1 cellular context compared by ENCODE assay signal in genomic region chr4:188534917-188535316, GRCh38.
A peak's percentile ranks its signal among the peaks of the same experiment; 100 is the strongest.
TF ChIP-seq lines count a peak whose summit lies in the region.

No MANE protein-coding gene starts in this region.

TF ChIP-seq in HepG2, 621 proteins besides CTCF, POLR2A, EP300 and RAD21 (continued from another document and continues in another):
- peak; percentile 32; the same call in 1 of the 2 replicates for TF ChIP-seq SKIL (CRISPR knock-in tag; IDR thresholded peaks at IDR 0.05; ENCODE audit: borderline replicate concordance)
- no peak for TF ChIP-seq ZNF530 (CRISPR knock-in tag; IDR thresholded peaks at IDR 0.05; ENCODE audit: low read depth)
- TF ChIP-seq, protein P1, sequence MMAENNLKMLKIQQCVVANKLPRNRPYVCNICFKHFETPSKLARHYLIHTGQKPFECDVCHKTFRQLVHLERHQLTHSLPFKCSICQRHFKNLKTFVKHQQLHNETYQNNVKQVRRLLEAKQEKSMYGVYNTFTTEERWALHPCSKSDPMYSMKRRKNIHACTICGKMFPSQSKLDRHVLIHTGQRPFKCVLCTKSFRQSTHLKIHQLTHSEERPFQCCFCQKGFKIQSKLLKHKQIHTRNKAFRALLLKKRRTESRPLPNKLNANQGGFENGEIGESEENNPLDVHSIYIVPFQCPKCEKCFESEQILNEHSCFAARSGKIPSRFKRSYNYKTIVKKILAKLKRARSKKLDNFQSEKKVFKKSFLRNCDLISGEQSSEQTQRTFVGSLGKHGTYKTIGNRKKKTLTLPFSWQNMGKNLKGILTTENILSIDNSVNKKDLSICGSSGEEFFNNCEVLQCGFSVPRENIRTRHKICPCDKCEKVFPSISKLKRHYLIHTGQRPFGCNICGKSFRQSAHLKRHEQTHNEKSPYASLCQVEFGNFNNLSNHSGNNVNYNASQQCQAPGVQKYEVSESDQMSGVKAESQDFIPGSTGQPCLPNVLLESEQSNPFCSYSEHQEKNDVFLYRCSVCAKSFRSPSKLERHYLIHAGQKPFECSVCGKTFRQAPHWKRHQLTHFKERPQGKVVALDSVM (CRISPR knock-in tag; IDR thresholded peaks at IDR 0.05): no peak
- TF ChIP-seq AGO2 (optimal IDR thresholded peaks at IDR 0.05; ENCODE audit: low read depth, low read length): no peak
- TF ChIP-seq, protein P2, sequence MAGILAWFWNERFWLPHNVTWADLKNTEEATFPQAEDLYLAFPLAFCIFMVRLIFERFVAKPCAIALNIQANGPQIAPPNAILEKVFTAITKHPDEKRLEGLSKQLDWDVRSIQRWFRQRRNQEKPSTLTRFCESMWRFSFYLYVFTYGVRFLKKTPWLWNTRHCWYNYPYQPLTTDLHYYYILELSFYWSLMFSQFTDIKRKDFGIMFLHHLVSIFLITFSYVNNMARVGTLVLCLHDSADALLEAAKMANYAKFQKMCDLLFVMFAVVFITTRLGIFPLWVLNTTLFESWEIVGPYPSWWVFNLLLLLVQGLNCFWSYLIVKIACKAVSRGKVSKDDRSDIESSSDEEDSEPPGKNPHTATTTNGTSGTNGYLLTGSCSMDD (CRISPR knock-in tag; IDR thresholded peaks at IDR 0.05): no peak
- TF ChIP-seq ZNF12 (CRISPR knock-in tag; IDR thresholded peaks at IDR 0.05): no peak
- TF ChIP-seq TGIF2 (CRISPR knock-in tag; IDR thresholded peaks at IDR 0.05): no peak
- TF ChIP-seq ZFP37 (CRISPR knock-in tag; IDR thresholded peaks at IDR 0.05; ENCODE audit: borderline replicate concordance): no peak
- no peak for TF ChIP-seq ZNF460 (CRISPR knock-in tag; IDR thresholded peaks at IDR 0.05; ENCODE audit: borderline replicate concordance)
- TF ChIP-seq ZNF101 (CRISPR knock-in tag; IDR thresholded peaks at IDR 0.05; ENCODE audit: borderline replicate concordance, low read depth): no peak
- no peak for TF ChIP-seq ZFP41 (CRISPR knock-in tag; IDR thresholded peaks at IDR 0.05; ENCODE audit: borderline replicate concordance)
- TF ChIP-seq, protein P3, sequence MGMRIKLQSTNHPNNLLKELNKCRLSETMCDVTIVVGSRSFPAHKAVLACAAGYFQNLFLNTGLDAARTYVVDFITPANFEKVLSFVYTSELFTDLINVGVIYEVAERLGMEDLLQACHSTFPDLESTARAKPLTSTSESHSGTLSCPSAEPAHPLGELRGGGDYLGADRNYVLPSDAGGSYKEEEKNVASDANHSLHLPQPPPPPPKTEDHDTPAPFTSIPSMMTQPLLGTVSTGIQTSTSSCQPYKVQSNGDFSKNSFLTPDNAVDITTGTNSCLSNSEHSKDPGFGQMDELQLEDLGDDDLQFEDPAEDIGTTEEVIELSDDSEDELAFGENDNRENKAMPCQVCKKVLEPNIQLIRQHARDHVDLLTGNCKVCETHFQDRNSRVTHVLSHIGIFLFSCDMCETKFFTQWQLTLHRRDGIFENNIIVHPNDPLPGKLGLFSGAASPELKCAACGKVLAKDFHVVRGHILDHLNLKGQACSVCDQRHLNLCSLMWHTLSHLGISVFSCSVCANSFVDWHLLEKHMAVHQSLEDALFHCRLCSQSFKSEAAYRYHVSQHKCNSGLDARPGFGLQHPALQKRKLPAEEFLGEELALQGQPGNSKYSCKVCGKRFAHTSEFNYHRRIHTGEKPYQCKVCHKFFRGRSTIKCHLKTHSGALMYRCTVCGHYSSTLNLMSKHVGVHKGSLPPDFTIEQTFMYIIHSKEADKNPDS (CRISPR knock-in tag; IDR thresholded peaks at IDR 0.05): no peak
- no peak for TF ChIP-seq ZNF773 (CRISPR knock-in tag; IDR thresholded peaks at IDR 0.05; ENCODE audit: borderline replicate concordance)
- no peak for TF ChIP-seq KLF15 (CRISPR knock-in tag; IDR thresholded peaks at IDR 0.05; ENCODE audit: borderline replicate concordance)
- no peak for TF ChIP-seq ATAD3A (CRISPR knock-in tag; IDR thresholded peaks at IDR 0.05)
- no peak for TF ChIP-seq HNRNPLL (IDR thresholded peaks at IDR 0.05; ENCODE audit: low read depth, low read length, poor library complexity, severe bottlenecking)
- no peak for TF ChIP-seq ZNF790 (CRISPR knock-in tag; IDR thresholded peaks at IDR 0.05; ENCODE audit: borderline replicate concordance)
- peak; percentile 73; the same call in 1 of the 2 replicates for TF ChIP-seq HMG20A (CRISPR knock-in tag; IDR thresholded peaks at IDR 0.05; ENCODE audit: borderline replicate concordance)
- no peak for TF ChIP-seq ERF (CRISPR knock-in tag; IDR thresholded peaks at IDR 0.05)
- TF ChIP-seq, protein P4, sequence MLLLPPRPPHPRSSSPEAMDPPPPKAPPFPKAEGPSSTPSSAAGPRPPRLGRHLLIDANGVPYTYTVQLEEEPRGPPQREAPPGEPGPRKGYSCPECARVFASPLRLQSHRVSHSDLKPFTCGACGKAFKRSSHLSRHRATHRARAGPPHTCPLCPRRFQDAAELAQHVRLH (CRISPR knock-in tag; IDR thresholded peaks at IDR 0.05; ENCODE audit: borderline replicate concordance, low read depth): no peak
- no peak for TF ChIP-seq ARNT2 (CRISPR knock-in tag; IDR thresholded peaks at IDR 0.05; ENCODE audit: low read depth)
- TF ChIP-seq CBX2 (IDR thresholded peaks at IDR 0.05; ENCODE audit: low read depth, low read length): no peak
- TF ChIP-seq CBX2 (CRISPR knock-in tag; IDR thresholded peaks at IDR 0.05; ENCODE audit: low read depth): no peak
- no peak for TF ChIP-seq ZNF280D (CRISPR knock-in tag; IDR thresholded peaks at IDR 0.05)
- no peak for TF ChIP-seq ZNF644 (CRISPR knock-in tag; IDR thresholded peaks at IDR 0.05; ENCODE audit: low read depth)
- no peak for TF ChIP-seq ZNF317 (CRISPR knock-in tag; IDR thresholded peaks at IDR 0.05)
- TF ChIP-seq MLX (CRISPR knock-in tag; IDR thresholded peaks at IDR 0.05): peak; percentile 39; the same call in 1 of the 2 replicates
- TF ChIP-seq PAF1 (CRISPR knock-in tag; IDR thresholded peaks at IDR 0.05): no peak
- peak; percentile 41; the same call in 1 of the 2 replicates for TF ChIP-seq NFIC (IDR thresholded peaks at IDR 0.05; ENCODE audit: low read length)
- no peak for TF ChIP-seq TIGD3 (CRISPR knock-in tag; IDR thresholded peaks at IDR 0.05; ENCODE audit: borderline replicate concordance)
- TF ChIP-seq NFATC3 (CRISPR knock-in tag; IDR thresholded peaks at IDR 0.05): no peak
- TF ChIP-seq ZSCAN21 (CRISPR knock-in tag; IDR thresholded peaks at IDR 0.05; ENCODE audit: borderline replicate concordance): no peak
- no peak for TF ChIP-seq WIZ (CRISPR knock-in tag; IDR thresholded peaks at IDR 0.05)
- TF ChIP-seq, protein P5, sequence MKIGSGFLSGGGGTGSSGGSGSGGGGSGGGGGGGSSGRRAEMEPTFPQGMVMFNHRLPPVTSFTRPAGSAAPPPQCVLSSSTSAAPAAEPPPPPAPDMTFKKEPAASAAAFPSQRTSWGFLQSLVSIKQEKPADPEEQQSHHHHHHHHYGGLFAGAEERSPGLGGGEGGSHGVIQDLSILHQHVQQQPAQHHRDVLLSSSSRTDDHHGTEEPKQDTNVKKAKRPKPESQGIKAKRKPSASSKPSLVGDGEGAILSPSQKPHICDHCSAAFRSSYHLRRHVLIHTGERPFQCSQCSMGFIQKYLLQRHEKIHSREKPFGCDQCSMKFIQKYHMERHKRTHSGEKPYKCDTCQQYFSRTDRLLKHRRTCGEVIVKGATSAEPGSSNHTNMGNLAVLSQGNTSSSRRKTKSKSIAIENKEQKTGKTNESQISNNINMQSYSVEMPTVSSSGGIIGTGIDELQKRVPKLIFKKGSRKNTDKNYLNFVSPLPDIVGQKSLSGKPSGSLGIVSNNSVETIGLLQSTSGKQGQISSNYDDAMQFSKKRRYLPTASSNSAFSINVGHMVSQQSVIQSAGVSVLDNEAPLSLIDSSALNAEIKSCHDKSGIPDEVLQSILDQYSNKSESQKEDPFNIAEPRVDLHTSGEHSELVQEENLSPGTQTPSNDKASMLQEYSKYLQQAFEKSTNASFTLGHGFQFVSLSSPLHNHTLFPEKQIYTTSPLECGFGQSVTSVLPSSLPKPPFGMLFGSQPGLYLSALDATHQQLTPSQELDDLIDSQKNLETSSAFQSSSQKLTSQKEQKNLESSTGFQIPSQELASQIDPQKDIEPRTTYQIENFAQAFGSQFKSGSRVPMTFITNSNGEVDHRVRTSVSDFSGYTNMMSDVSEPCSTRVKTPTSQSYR (CRISPR knock-in tag; IDR thresholded peaks at IDR 0.05; ENCODE audit: borderline replicate concordance): no peak
- peak; percentile 62 for TF ChIP-seq HNF4A (CRISPR knock-in tag; IDR thresholded peaks at IDR 0.05)
- TF ChIP-seq PAWR (CRISPR knock-in tag; IDR thresholded peaks at IDR 0.05; ENCODE audit: borderline replicate concordance): no peak
- TF ChIP-seq FOXK1 (CRISPR knock-in tag; IDR thresholded peaks at IDR 0.05; ENCODE audit: borderline replicate concordance, low read depth): 0 out of 2 replicates have a peak, but pooled peaks have one; percentile 36
- no peak for TF ChIP-seq ARHGAP35 (CRISPR knock-in tag; IDR thresholded peaks at IDR 0.05; ENCODE audit: borderline replicate concordance)
- no peak for TF ChIP-seq ZNF230 (CRISPR knock-in tag; IDR thresholded peaks at IDR 0.05)
- no peak for TF ChIP-seq ZEB1 (IDR thresholded peaks at IDR 0.05; ENCODE audit: insufficient replicate concordance, low read depth)
- no peak for TF ChIP-seq PCBP2 (optimal IDR thresholded peaks at IDR 0.05; ENCODE audit: low read depth, low read length, poor library complexity, severe bottlenecking)
- no peak for TF ChIP-seq EED (CRISPR knock-in tag; IDR thresholded peaks at IDR 0.05)
- no peak for TF ChIP-seq THAP9 (CRISPR knock-in tag; IDR thresholded peaks at IDR 0.05; ENCODE audit: borderline replicate concordance)
- TF ChIP-seq ZNF777 (CRISPR knock-in tag; IDR thresholded peaks at IDR 0.05): no peak
- no peak for TF ChIP-seq KLF11 (CRISPR knock-in tag; IDR thresholded peaks at IDR 0.05)
- TF ChIP-seq ZNF737 (CRISPR knock-in tag; IDR thresholded peaks at IDR 0.05; ENCODE audit: borderline replicate concordance): no peak
- TF ChIP-seq HOXA3 (CRISPR knock-in tag; IDR thresholded peaks at IDR 0.05): peak; percentile 41; the same call in 1 of the 2 replicates
